8 cellular contexts compared by ENCODE assay signal in genomic region chr17:76384987-76385891, GRCh38. TPM values are rescaled to one million over a fixed set of nuclear protein-coding genes. Genes with fewer than 3 reads are reported as not detected.
DNase-seq lines count a peak whose midpoint lies in the region; ATAC-seq and TF ChIP-seq lines count a peak whose summit lies in the region.

No MANE protein-coding gene starts in this region.

- no peak for ATAC-seq in GM21529 (IDR thresholded peaks at IDR 0.05; ENCODE audit: unreplicated experiment)

- 1 to 13% (median 1%) methylated on average over 3 to 74 of the region's 74 CpGs; no CpG with 5 or more reads in 1 of the 4 donors for WGBS in adrenal gland, 4 donors
- no CpG with 5 or more reads among the region's 74 CpGs for WGBS in iPS DF 6.9 (ENCODE audit: insufficient coverage, insufficient read length)

- H3K27me3 ChIP-seq in H7 (ENCODE audit: control insufficient read depth, insufficient read depth, low read length) (peaks cover 40% of the 10 kb centered on the region), adrenal gland (no peaks in the 10 kb centered on the region), iPS DF 6.9 (ENCODE audit: control insufficient read depth, insufficient read depth, low read length) (peaks cover 16% of the 10 kb centered on the region; the same call in 1 of the 2 replicates), skeletal muscle satellite cell (ENCODE audit: control insufficient read depth, insufficient read depth, low read length) (no peaks in the 10 kb centered on the region)

- no peak for TF ChIP-seq CTCF in RWPE1 (conservative IDR thresholded peaks at IDR 0.05; ENCODE audit: low read depth)
- no peak for TF ChIP-seq CTCF in adrenal gland (IDR thresholded peaks at IDR 0.05)

- intact Hi-C loops in adrenal gland (cut with DNase I): loop anchor here in 1 of 2 donors (5.0 kb wide), 1 partner anchor 33 kb away; the partner anchor contains the start of gene PRPSAP1

- peak overlapping the region; percentile 99 for H3K4me2 ChIP-seq in skeletal muscle satellite cell (ENCODE audit: low read length)

- POLR2A ChIA-PET in RWPE1 (lab: Yijun Ruan, JAX; ENCODE audit: low non-redundant PET): interaction anchor here (0.5 to 2.4 kb wide), 4 partner anchors 15 to 732 kb away, joined by 3 to 12 read pairs (median 8); partner anchors contain the start of gene PRPSAP1

- DNase-seq in H7 (peak; percentile 84), RWPE1 (ENCODE audit: low spot score) (peak; percentile 73), adrenal gland (peak in 4 of 7 donors; percentile 42 to 45 (median 44)), iPS DF 6.9 (ENCODE audit: low read depth, low spot score) (no peak), NCI-H2107 treated with DMSO at 0.1 percent for 48 hours (lab: John Stamatoyannopoulos, UW; ENCODE audit: unreplicated experiment) (no peak), NOMO-1 treated with dmso at 0.1 percent for 144 hours (lab: John Stamatoyannopoulos, UW; ENCODE audit: unreplicated experiment) (no peak)

- no peak for TF ChIP-seq POLR2A in adrenal gland (IDR thresholded peaks at IDR 0.05)

- H3K4me1 ChIP-seq in adrenal gland (replicated peaks in 1 of 2): peaks cover 26 to 35% of the 10 kb centered on the region in 2 donors
- H3K4me1 ChIP-seq in iPS DF 6.9 (ENCODE audit: control insufficient read depth, insufficient read depth, low read length): peaks cover 10% of the 10 kb centered on the region
- H3K4me1 ChIP-seq in skeletal muscle satellite cell (ENCODE audit: control insufficient read depth, insufficient read depth, low read length): peaks cover 44% of the 10 kb centered on the region

- no peaks in the 10 kb centered on the region; the same call in 1 of the 2 replicates for H3K36me3 ChIP-seq in H7 (replicated peaks; ENCODE audit: control insufficient read depth, insufficient read depth, low read length)
- no peaks in the 10 kb centered on the region for H3K36me3 ChIP-seq in adrenal gland (replicated peaks in 1 of 2)
- H3K36me3 ChIP-seq in iPS DF 6.9 (ENCODE audit: control insufficient read depth, insufficient read depth, low read length): no peaks in the 10 kb centered on the region
- H3K36me3 ChIP-seq in skeletal muscle satellite cell (ENCODE audit: insufficient read depth, low read length): peaks cover 24% of the 10 kb centered on the region

- peak overlapping the region; percentile 97 for H3K9ac ChIP-seq in skeletal muscle satellite cell (ENCODE audit: low read depth, low read length)

- H3K4me3 ChIP-seq in H7 (ENCODE audit: insufficient read depth, low read depth, low read length): peak overlapping the region; percentile 63
- peak overlapping the region in 2 of 4 donors; percentile 11 to 69 for H3K4me3 ChIP-seq in adrenal gland
- H3K4me3 ChIP-seq in iPS DF 6.9 (ENCODE audit: low read length): peak overlapping the region; percentile 38; the same call in 1 of the 2 replicates
- peak overlapping the region; percentile 79 for H3K4me3 ChIP-seq in skeletal muscle satellite cell (ENCODE audit: low read length)

- H3K27ac ChIP-seq in RWPE1 (peak overlapping the region; percentile 96), adrenal gland (peak overlapping the region in 2 of 5 donors; percentile 71 to 77), iPS DF 6.9 (ENCODE audit: low read length) (no peak overlapping the region)

- H3K9me3 ChIP-seq in adrenal gland (replicated peaks in 1 of 3): no peaks in the 10 kb centered on the region
- H3K9me3 ChIP-seq in iPS DF 6.9 (ENCODE audit: control insufficient read depth, insufficient read depth, low read length): no peaks in the 10 kb centered on the region
- H3K9me3 ChIP-seq in skeletal muscle satellite cell (replicated peaks; ENCODE audit: low read length): no peaks in the 10 kb centered on the region

- CTCF ChIA-PET in RWPE1 (lab: Yijun Ruan, JAX): interaction anchor here (0.5 to 3.0 kb wide), 21 partner anchors 9 to 1788 kb away, joined by 3 to 30 read pairs (median 4); no protein-coding TSS in a partner anchor

RNA-seq across cellular contexts. Expression of gene SPHK1, which starts 0.8 kb away (rescaled TPM):
- 1.9 and 4.8 TPM in 2 replicates for total RNA-seq in H7 (2014; rRNA removed; shearing (Covaris generic))
- total RNA-seq in adrenal gland: 10 to 100 TPM in 2 of 8 donors, 1 to 10 TPM in 6; 1.8 to 15.3 (median 4.7) TPM
- 10 to 100 TPM in 2 of 3 donors, under 1 TPM in 1; 0.53 to 14.0 (median 10.3) TPM for polyA plus RNA-seq in adrenal gland
- 116 and 135 TPM in 2 replicates for total RNA-seq in skeletal muscle satellite cell (2012; rRNA removed)

RNA-seq across cellular contexts. Expression of gene PRPSAP1, which starts 31.5 kb away (rescaled TPM):
- 51.9 and 56.8 TPM in 2 replicates for total RNA-seq in H7 (2014; rRNA removed; shearing (Covaris generic))
- 10 to 100 TPM; 33.0 to 79.3 (median 53.5) TPM for total RNA-seq in adrenal gland
- polyA plus RNA-seq in adrenal gland: 10 to 100 TPM; 26.0 to 42.7 (median 37.1) TPM
- total RNA-seq in skeletal muscle satellite cell (2012; rRNA removed): 27.1 and 29.9 TPM in 2 replicates

Comparison
In these comparisons a context has a peak if more than half of its experiments do, and no peak if none do; other contexts are left out.
1. DNase-seq: peak in H7 (single experiment), RWPE1 (single experiment) and adrenal gland (4 of 7); none in iPS DF 6.9 (single experiment), NCI-H2107 treated with DMSO at 0.1 percent for 48 hours (single experiment) and NOMO-1 treated with dmso at 0.1 percent for 144 hours (single experiment).